ENCODE assay signal across 9 cellular contexts in genomic region chr1:6523566-6523965, GRCh38. TPM values are rescaled to one million over a fixed set of nuclear protein-coding genes. Genes with fewer than 3 reads are reported as not detected.
DNase-seq lines count a peak whose midpoint lies in the region; ATAC-seq, FAIRE-seq and TF ChIP-seq lines count a peak whose summit lies in the region.
"Had no signal": no experiment of that assay in that cellular context is flagged by ENCODE, and none has a peak within 500 bp of the region (broad histone marks: within the 10 kb centered on the region; RNA-seq: fewer than 3 reads in every experiment).

No MANE protein-coding gene starts in this region.

- H3K27me3 ChIP-seq in bronchial epithelial cell (ENCODE audit: control insufficient read depth, insufficient read depth, low read length), result no peaks in the 10 kb centered on the region

- H3K4me3 ChIP-seq in NB4 (ENCODE audit: low read depth, low read length) (no peak overlapping the region), bronchial epithelial cell (ENCODE audit: low read depth, low read length) (no peak overlapping the region)

- H3K36me3 ChIP-seq in bronchial epithelial cell (ENCODE audit: control insufficient read depth, insufficient read depth, low read length), result peaks cover 6% of the 10 kb centered on the region

- ATAC-seq in GM18858 (IDR thresholded peaks at IDR 0.05; ENCODE audit: unreplicated experiment) (no peak), GM18868 (IDR thresholded peaks at IDR 0.05; ENCODE audit: unreplicated experiment) (no peak), HG03025 (IDR thresholded peaks at IDR 0.05; ENCODE audit: low FRiP score, unreplicated experiment) (no peak)

- peak; percentile 78 for FAIRE-seq in G401.6 (lab: Jason Lieb, UNC)
- FAIRE-seq in bronchial epithelial cell (lab: Jason Lieb, UNC), result no peak
- FAIRE-seq in H54 (lab: Jason Lieb, UNC), result no peak

- TF ChIP-seq CTCF in NB4 (IDR thresholded peaks at IDR 0.05; ENCODE audit: low read depth, low read length) (peak; percentile 58), bronchial epithelial cell (IDR thresholded peaks at IDR 0.05; ENCODE audit: insufficient read depth, low read length, severe bottlenecking) (peak; percentile 62)

- TF ChIP-seq POLR2A in NB4 (IDR thresholded peaks at IDR 0.05; ENCODE audit: extremely low read depth, insufficient read length) (no peak), H54 (IDR thresholded peaks at IDR 0.05; ENCODE audit: low read depth, low read length) (no peak)

- DNase-seq in NB4 (ENCODE audit: low read depth) (peak; percentile 70), bronchial epithelial cell (ENCODE audit: low read depth) (peak; percentile 54), lung microvascular endothelial cell (ENCODE audit: low read depth in 2 of 2) (peak; percentile 59 to 66), H54 (ENCODE audit: insufficient read length, low spot score) (no peak)

RNA-seq across cellular contexts. Expression of gene NOL9, which starts 30.7 kb away (rescaled TPM):
- total RNA-seq in bronchial epithelial cell (12.3 and 14.2 TPM in 2 replicates), lung microvascular endothelial cell (12.9 and 15.1 TPM in 2 replicates)

RNA-seq across cellular contexts. Expression of gene TAS1R1, which starts 31.5 kb away (rescaled TPM):
- total RNA-seq in bronchial epithelial cell, result not detected in 2 replicates
- not detected in 2 replicates for total RNA-seq in lung microvascular endothelial cell
- total RNA-seq: T-helper 1 cell treated with Interleukin-12 subunit alpha and Interleukin-12 subunit beta and Interleukin-4 antibody, amounts not matched to agents 30 ng/mL and 1 ng/mL, for 36 hours had no signal

RNA-seq across cellular contexts. Expression of gene PLEKHG5, which starts 32.1 kb away (rescaled TPM):
- 42.9 and 45.2 TPM in 2 replicates for total RNA-seq in bronchial epithelial cell
- 17.9 and 20.9 TPM in 2 replicates for total RNA-seq in lung microvascular endothelial cell

RNA-seq across cellular contexts. Expression of gene ZBTB48, which starts 56.2 kb away (rescaled TPM):
- total RNA-seq in bronchial epithelial cell, result 18.7 and 19.7 TPM in 2 replicates
- 7.4 and 10.7 TPM in 2 replicates for total RNA-seq in lung microvascular endothelial cell

RNA-seq across cellular contexts. Expression of gene TNFRSF25, which starts 57.6 kb away (rescaled TPM):
- total RNA-seq in bronchial epithelial cell, result 20.5 and 30.3 TPM in 2 replicates
- 3.3 and 5.2 TPM in 2 replicates for total RNA-seq in lung microvascular endothelial cell
